Comparison of ENCODE assay signal across 9 cellular contexts in genomic region chrX:48025561-48025960, GRCh38. TPM values are rescaled to one million over a fixed set of nuclear protein-coding genes. Genes with fewer than 3 reads are reported as not detected.
DNase-seq lines count a peak whose midpoint lies in the region; ATAC-seq and TF ChIP-seq lines count a peak whose summit lies in the region.
"Had no signal": no experiment of that assay in that cellular context is flagged by ENCODE, and none has a peak within 500 bp of the region (broad histone marks: within the 10 kb centered on the region; RNA-seq: fewer than 3 reads in every experiment).

No MANE protein-coding gene starts in this region.

- H3K4me3 ChIP-seq in osteoblast (ENCODE audit: insufficient read depth, low read length): no peak overlapping the region

- ATAC-seq in HG02763 (IDR thresholded peaks at IDR 0.05; ENCODE audit: unreplicated experiment) (peak; percentile 39), foreskin keratinocyte (no peak), GM21786 (IDR thresholded peaks at IDR 0.05; ENCODE audit: unreplicated experiment) (no peak)
- ATAC-seq in activated CD4-positive, CD25-positive, alpha-beta regulatory T cell treated with anti-CD3 and anti-CD28 coated beads, Interleukin-2, amount 50 U/mL, for 24 hours: no peak

- H3K4me1 ChIP-seq in foreskin keratinocyte (no peaks in the 10 kb centered on the region), osteoblast (ENCODE audit: insufficient read depth, low read length) (no peaks in the 10 kb centered on the region)

- H3K27me3 ChIP-seq in foreskin keratinocyte: no peaks in the 10 kb centered on the region
- H3K27me3 ChIP-seq in osteoblast (ENCODE audit: insufficient read depth, low read length): no peaks in the 10 kb centered on the region

- DNase-seq in DMS53 (lab: John Stamatoyannopoulos, UW): peak; percentile 85
- peak; percentile 16 to 76 for DNase-seq in NCI-H526 (lab: John Stamatoyannopoulos, UW)
- DNase-seq in activated T-cell treated with anti-CD3 and anti-CD28 coated beads for 4 hours: peak; percentile 19
- DNase-seq in foreskin keratinocyte: peak in 1 of 2 donors; percentile 15
- DNase-seq in osteoblast (ENCODE audit: insufficient read length, low spot score, missing footprints): peak; percentile 65
- DNase-seq: activated B cell treated with CpG ODN at 0.5 μM for 24 hours had no signal

- H2AFZ ChIP-seq in osteoblast (ENCODE audit: low read length): peak overlapping the region; percentile 13

- H3K9me3 ChIP-seq in osteoblast (ENCODE audit: low read depth, low read length): no peaks in the 10 kb centered on the region

- peak; percentile 64 for TF ChIP-seq CTCF in foreskin keratinocyte (conservative IDR thresholded peaks at IDR 0.05)
- peak; percentile 64 for TF ChIP-seq CTCF in osteoblast (IDR thresholded peaks at IDR 0.05; ENCODE audit: extremely low read depth, low read depth, low read length)

- no peaks in the 10 kb centered on the region for H3K36me3 ChIP-seq in osteoblast (ENCODE audit: insufficient read depth, low read length)

- H3K79me2 ChIP-seq in osteoblast (ENCODE audit: insufficient read depth, low read length): no peaks in the 10 kb centered on the region

- no peak overlapping the region for H3K27ac ChIP-seq in foreskin keratinocyte
- no peak overlapping the region for H3K27ac ChIP-seq in osteoblast (ENCODE audit: low read depth, low read length)

- no peak overlapping the region for H3K4me2 ChIP-seq in osteoblast (ENCODE audit: insufficient read depth, low read length)

- no peaks in the 10 kb centered on the region for H4K20me1 ChIP-seq in osteoblast (ENCODE audit: insufficient read depth, low read length)

RNA-seq across cellular contexts. Expression of gene SPACA5, which starts 18.8 kb away (rescaled TPM):
- total RNA-seq in foreskin keratinocyte (not detected in 2 replicates), osteoblast (not detected in 2 replicates)
- polyA plus RNA-seq in foreskin keratinocyte: not detected in 2 replicates
- total RNA-seq: activated B cell treated with CpG ODN at 0.5 μM for 24 hours had no signal

RNA-seq across cellular contexts. Expression of gene ZNF182, which starts 21.8 kb away (rescaled TPM):
- 3.4 and 3.7 TPM in 2 replicates for total RNA-seq in foreskin keratinocyte
- 1.1 and 1.3 TPM in 2 replicates for polyA plus RNA-seq in foreskin keratinocyte
- 4.1 and 4.3 TPM in 2 replicates for total RNA-seq in osteoblast

RNA-seq across cellular contexts. Expression of gene ZNF630, which starts 45.9 kb away (rescaled TPM):
- total RNA-seq in foreskin keratinocyte (1.1 and 1.3 TPM in 2 replicates), osteoblast (0.72 and 2.1 TPM in 2 replicates)
- polyA plus RNA-seq in foreskin keratinocyte: 0.69 and 0.76 TPM in 2 replicates
- total RNA-seq: activated B cell treated with CpG ODN at 0.5 μM for 24 hours had no signal
